In the genomic region with DNA sequence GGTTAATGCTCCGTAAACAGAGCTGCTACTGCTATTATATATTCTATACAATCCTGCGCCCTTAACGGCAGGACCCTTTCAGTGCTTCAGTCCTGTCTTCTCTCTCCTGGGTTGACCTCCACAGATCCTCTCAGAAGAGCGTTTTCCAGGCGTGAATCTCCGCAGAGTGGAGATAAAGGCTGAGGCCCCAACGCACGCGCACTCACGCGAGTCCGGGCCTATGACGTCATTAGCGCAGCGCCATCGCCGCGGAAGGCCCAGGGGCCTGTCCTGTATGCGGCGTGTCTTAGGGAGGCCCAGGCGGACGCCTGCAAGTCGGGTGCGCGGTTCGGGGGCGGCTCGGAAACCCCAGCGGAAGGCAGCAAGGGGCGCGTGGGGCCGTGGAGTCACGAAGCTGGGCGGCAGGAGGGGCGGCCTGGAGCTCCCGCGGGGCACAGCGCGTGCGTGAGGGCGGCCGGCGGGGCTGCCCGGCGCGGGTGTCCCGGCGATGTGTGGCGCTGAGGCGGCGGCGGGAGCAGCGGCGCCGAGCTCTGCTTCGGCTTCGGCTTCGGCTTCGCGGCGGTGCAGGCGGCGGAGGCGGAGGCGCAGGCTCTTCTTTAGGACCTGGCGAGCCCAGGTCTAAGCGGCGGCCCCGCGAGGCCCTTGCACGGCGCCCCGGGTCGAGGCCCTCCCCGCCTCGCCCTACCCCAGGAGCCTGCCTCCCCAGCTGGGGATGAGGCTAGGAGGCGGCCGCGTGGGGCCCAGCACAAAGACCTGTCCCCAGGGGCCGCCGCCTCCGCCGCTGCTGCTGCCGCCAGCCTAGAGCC, we compare ENCODE assay signal across 8 cellular contexts. TPM values are rescaled to one million over a fixed set of nuclear protein-coding genes. Genes with fewer than 3 reads are reported as not detected.
DNase-seq lines count a peak whose midpoint lies in the region; ATAC-seq and TF ChIP-seq lines count a peak whose summit lies in the region.

A gene with protein sequence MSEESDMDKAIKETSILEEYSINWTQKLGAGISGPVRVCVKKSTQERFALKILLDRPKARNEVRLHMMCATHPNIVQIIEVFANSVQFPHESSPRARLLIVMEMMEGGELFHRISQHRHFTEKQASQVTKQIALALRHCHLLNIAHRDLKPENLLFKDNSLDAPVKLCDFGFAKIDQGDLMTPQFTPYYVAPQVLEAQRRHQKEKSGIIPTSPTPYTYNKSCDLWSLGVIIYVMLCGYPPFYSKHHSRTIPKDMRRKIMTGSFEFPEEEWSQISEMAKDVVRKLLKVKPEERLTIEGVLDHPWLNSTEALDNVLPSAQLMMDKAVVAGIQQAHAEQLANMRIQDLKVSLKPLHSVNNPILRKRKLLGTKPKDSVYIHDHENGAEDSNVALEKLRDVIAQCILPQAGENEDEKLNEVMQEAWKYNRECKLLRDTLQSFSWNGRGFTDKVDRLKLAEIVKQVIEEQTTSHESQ (plus strand): TSS at position 479 of the 806 bp plus-strand sequence. CDS start 506 bp downstream, outside the sequence.

- peak within 1 kb of the TSS; percentile 94 for H3K4me2 ChIP-seq in fibroblast of lung (ENCODE audit: extremely low read depth, insufficient read depth, low read length)

- DNase-seq in EH (ENCODE audit: low read depth): peak; percentile 93
- DNase-seq in GOT3 (lab: John Stamatoyannopoulos, UW): peak; percentile 56
- peak; percentile 87 for DNase-seq in LNCaP clone FGC (ENCODE audit: low read depth)
- peak; percentile 96 for DNase-seq in RPMI8226
- peak; percentile 95 to 96 for DNase-seq in activated T-helper 1 cell treated with anti-CD3 and anti-CD28 coated beads, Interleukin-2, amount 50 U/mL, for 16 hours (ENCODE audit: low read depth in 1 of 2, low spot score in 1 of 2)
- DNase-seq in fibroblast of lung (ENCODE audit: low read depth in 2 of 2): peak; percentile 92 to 96
- DNase-seq in naive thymus-derived CD4-positive, alpha-beta T cell: peak; percentile 95 to 99 (median 98)

- intact Hi-C loops in naive thymus-derived CD4-positive, alpha-beta T cell (cut with micrococcal nuclease): loop anchor here (1.0 to 5.0 kb wide), 11 partner anchors 8 to 567 kb away; a partner anchor contains a TSS

- POLR2A ChIA-PET in naive thymus-derived CD4-positive, alpha-beta T cell (lab: Charles Lee): interaction anchor here (0.6 to 2.4 kb wide), 16 partner anchors 8 to 569 kb away, joined by 3 to 22 read pairs (median 4); a partner anchor contains a TSS

- peaks cover 0 to 5% (median 0%) of the 10 kb centered on the region in 11 donors for H3K9me3 Mint-ChIP-seq in naive thymus-derived CD4-positive, alpha-beta T cell
- H3K9me3 Mint-ChIP-seq in stimulated activated memory B cell treated with anti-CD40 and anti-IgM and Interleukin-4, amounts not matched to agents 10 μg/mL and 1 μg/mL and 100 μg/mL, for 72 hours: no peaks in the 10 kb centered on the region

- TF ChIP-seq CTCF in LNCaP clone FGC (IDR thresholded peaks at IDR 0.05; ENCODE audit: control insufficient read depth, extremely low read depth, insufficient read depth): no peak
- no peak for TF ChIP-seq CTCF in fibroblast of lung (conservative IDR thresholded peaks at IDR 0.05 in 1 of 2, IDR thresholded peaks at IDR 0.05 in 1 of 2; ENCODE audit: low read depth in 1 of 2, low read length in 2 of 2)

- H2AFZ ChIP-seq in fibroblast of lung (ENCODE audit: low read length): peak within 1 kb of the TSS; percentile 97

- peaks cover 3% of the 10 kb centered on the region for H3K4me1 ChIP-seq in fibroblast of lung (ENCODE audit: control insufficient read depth, extremely low read depth, insufficient read depth, low read length)
- peaks cover 28 to 32% of the 10 kb centered on the region in 2 donors for H3K4me1 ChIP-seq in naive thymus-derived CD4-positive, alpha-beta T cell (ENCODE audit: control insufficient read depth in 2 of 2, insufficient read depth in 2 of 2, low read length in 2 of 2)

- H3K27me3 Mint-ChIP-seq in naive thymus-derived CD4-positive, alpha-beta T cell: peaks cover 0 to 2% (median 0%) of the 10 kb centered on the region in 5 donors
- no peaks in the 10 kb centered on the region for H3K27me3 Mint-ChIP-seq in stimulated activated memory B cell treated with anti-CD40 and anti-IgM and Interleukin-4, amounts not matched to agents 10 μg/mL and 1 μg/mL and 100 μg/mL, for 72 hours

- H3K4me3 ChIP-seq in LNCaP clone FGC (ENCODE audit: low read depth, low read length) (peak within 1 kb of the TSS; percentile 90), fibroblast of lung (replicated peaks in 1 of 4; ENCODE audit: control extremely low read depth in 1 of 4, insufficient read depth in 1 of 4, low read depth in 3 of 4, low read length in 4 of 4) (peak within 1 kb of the TSS; percentile 80 to 100 (median 94))
- H3K4me3 ChIP-seq in naive thymus-derived CD4-positive, alpha-beta T cell (ENCODE audit: low read length): peak within 1 kb of the TSS; percentile 99

- H3K27ac Mint-ChIP-seq in naive thymus-derived CD4-positive, alpha-beta T cell: peak within 1 kb of the TSS; percentile 91 to 100 (median 98)
- H3K27ac Mint-ChIP-seq in stimulated activated memory B cell treated with anti-CD40 and anti-IgM and Interleukin-4, amounts not matched to agents 10 μg/mL and 1 μg/mL and 100 μg/mL, for 72 hours: peak within 1 kb of the TSS; percentile 99

- H3K9ac ChIP-seq in fibroblast of lung (ENCODE audit: insufficient read depth, low read length): peak within 1 kb of the TSS; percentile 99

- CTCF ChIA-PET in naive thymus-derived CD4-positive, alpha-beta T cell (lab: Charles Lee): interaction anchor here (0.7 to 1.1 kb wide), 3 partner anchors 15 to 172 kb away, joined by 3 read pairs; no protein-coding TSS in a partner anchor

- no peaks in the 10 kb centered on the region for H3K9me3 ChIP-seq in fibroblast of lung (ENCODE audit: control insufficient read depth, insufficient read depth, low read depth, low read length)
- H3K9me3 ChIP-seq in naive thymus-derived CD4-positive, alpha-beta T cell (ENCODE audit: control insufficient read depth in 2 of 3, low read length in 3 of 3): no peaks in the 10 kb centered on the region

- no peaks in the 10 kb centered on the region for H4K20me1 ChIP-seq in fibroblast of lung (ENCODE audit: control insufficient read depth, extremely low read depth, insufficient read depth, low read length)

- peak; percentile 93 for ATAC-seq in naive thymus-derived CD4-positive, alpha-beta T cell
- ATAC-seq in stimulated activated memory B cell treated with anti-CD40 and anti-IgM and Interleukin-4, amounts not matched to agents 10 μg/mL and 1 μg/mL and 100 μg/mL, for 72 hours: peak; percentile 96

- peaks cover 40 to 82% (median 69%) of the 10 kb centered on the region in 7 donors for H3K4me1 Mint-ChIP-seq in naive thymus-derived CD4-positive, alpha-beta T cell
- peaks cover 43% of the 10 kb centered on the region for H3K4me1 Mint-ChIP-seq in stimulated activated memory B cell treated with anti-CD40 and anti-IgM and Interleukin-4, amounts not matched to agents 10 μg/mL and 1 μg/mL and 100 μg/mL, for 72 hours

- H3K4me3 Mint-ChIP-seq in naive thymus-derived CD4-positive, alpha-beta T cell: peak within 1 kb of the TSS; percentile 90 to 99 (median 98)
- H3K4me3 Mint-ChIP-seq in stimulated activated memory B cell treated with anti-CD40 and anti-IgM and Interleukin-4, amounts not matched to agents 10 μg/mL and 1 μg/mL and 100 μg/mL, for 72 hours: peak within 1 kb of the TSS; percentile 96

- no peaks in the 10 kb centered on the region for H3K36me3 ChIP-seq in fibroblast of lung (ENCODE audit: control insufficient read depth, insufficient read depth, low read length)
- H3K36me3 ChIP-seq in naive thymus-derived CD4-positive, alpha-beta T cell (ENCODE audit: control insufficient read depth in 2 of 3, insufficient read depth in 3 of 3, low read length in 3 of 3): peaks cover 0 to 15% (median 4%) of the 10 kb centered on the region in 3 experiments

- peaks cover 3 to 43% (median 31%) of the 10 kb centered on the region in 5 donors for H3K36me3 Mint-ChIP-seq in naive thymus-derived CD4-positive, alpha-beta T cell
- peaks cover 41% of the 10 kb centered on the region for H3K36me3 Mint-ChIP-seq in stimulated activated memory B cell treated with anti-CD40 and anti-IgM and Interleukin-4, amounts not matched to agents 10 μg/mL and 1 μg/mL and 100 μg/mL, for 72 hours

- H3K27me3 ChIP-seq in fibroblast of lung (ENCODE audit: control insufficient read depth, insufficient read depth, low read length): no peaks in the 10 kb centered on the region
- no peaks in the 10 kb centered on the region for H3K27me3 ChIP-seq in naive thymus-derived CD4-positive, alpha-beta T cell (ENCODE audit: control insufficient read depth in 2 of 2, insufficient read depth in 2 of 2, low read length in 2 of 2)

- H3K79me2 ChIP-seq in fibroblast of lung (ENCODE audit: control insufficient read depth, insufficient read depth, low read length): peaks cover 58% of the 10 kb centered on the region

- peak within 1 kb of the TSS; percentile 84 for H3K27ac ChIP-seq in fibroblast of lung (ENCODE audit: insufficient read depth, low read length)
- H3K27ac ChIP-seq in naive thymus-derived CD4-positive, alpha-beta T cell (ENCODE audit: low read depth, low read length): peak within 1 kb of the TSS; percentile 89

RNA-seq across cellular contexts. Expression of the gene that starts here (rescaled TPM):
- 19.5 and 26.8 TPM in 2 replicates for total RNA-seq in fibroblast of lung
- 34.6 and 36.9 TPM in 2 replicates for polyA plus RNA-seq in fibroblast of lung
- polyA plus RNA-seq in fibroblast of lung (2012): 19.9 and 24.7 TPM in 2 replicates
- 20.7 and 26.3 TPM in 2 replicates for polyA minus RNA-seq in fibroblast of lung (ENCODE audit: low replicate concordance)
- total RNA-seq in naive thymus-derived CD4-positive, alpha-beta T cell: 10 to 100 TPM; 46.1 to 72.1 (median 60.0) TPM
- polyA plus RNA-seq in naive thymus-derived CD4-positive, alpha-beta T cell: 10 to 100 TPM; 30.6 to 53.4 TPM

Comparison
In these comparisons a context has a peak if more than half of its experiments do, and no peak if none do; other contexts are left out.
1. Peak in every context shown above with its lines: DNase-seq, ATAC-seq, H3K4me3 ChIP-seq and H3K27ac ChIP-seq.